Comparison of ENCODE assay signal across 16 cellular contexts in genomic region chr5:6686501-6686900, GRCh38. TPM values are rescaled to one million over a fixed set of nuclear protein-coding genes. Genes with fewer than 3 reads are reported as not detected.
DNase-seq lines count a peak whose midpoint lies in the region; ATAC-seq and TF ChIP-seq lines count a peak whose summit lies in the region.
"Had no signal": no experiment of that assay in that cellular context is flagged by ENCODE, and none has a peak within 500 bp of the region (broad histone marks: within the 10 kb centered on the region; RNA-seq: fewer than 3 reads in every experiment).

No MANE protein-coding gene starts in this region.

- H3K27ac Mint-ChIP-seq in Caco-2 (ENCODE audit: unreplicated experiment) (no peak overlapping the region), osteocyte (ENCODE audit: unreplicated experiment) (no peak overlapping the region)
- H3K27ac Mint-ChIP-seq: activated CD4-positive, alpha-beta T cell treated with anti-CD3 and anti-CD28 coated beads, Interleukin-2, amount 10 ng/mL, durations not matched to agents 7 days and 5 days; activated naive CD8-positive, alpha-beta T cell treated with anti-CD3 and anti-CD28 coated beads, Interleukin-2, amount 50 U/mL, for 24 hours; immature natural killer cell had no signal

- H3K27me3 Mint-ChIP-seq in Caco-2 (ENCODE audit: insufficient read depth, unreplicated experiment) (peaks cover 11% of the 10 kb centered on the region), osteocyte (ENCODE audit: unreplicated experiment) (peaks cover 14% of the 10 kb centered on the region)

- no peaks in the 10 kb centered on the region for H3K4me1 ChIP-seq in Caco-2
- no peaks in the 10 kb centered on the region for H3K4me1 ChIP-seq in HUES64 (ENCODE audit: insufficient read depth, low read length)
- no peaks in the 10 kb centered on the region for H3K4me1 ChIP-seq in hepatocyte (ENCODE audit: insufficient read depth)
- H3K4me1 ChIP-seq: left lung had no signal

- H3K4me3 ChIP-seq in Caco-2 (ENCODE audit: low read depth, low read length) (no peak overlapping the region), HUES64 (ENCODE audit: low read length) (peak overlapping the region; percentile 81; the same call in 1 of the 2 replicates), hepatocyte (no peak overlapping the region)

- no peak overlapping the region for H2AFZ ChIP-seq in hepatocyte

- no peaks in the 10 kb centered on the region for H3K79me2 ChIP-seq in hepatocyte

- H3K4me1 Mint-ChIP-seq in Caco-2 (ENCODE audit: low read depth, unreplicated experiment) (peaks cover 6% of the 10 kb centered on the region), osteocyte (ENCODE audit: unreplicated experiment) (peaks cover 12% of the 10 kb centered on the region)

- no peaks in the 10 kb centered on the region for H3K9me2 ChIP-seq in hepatocyte (replicated peaks; ENCODE audit: insufficient read depth)

- DNase-seq in Caco-2 (no peak), hepatocyte (ENCODE audit: low spot score) (no peak), osteocyte (ENCODE audit: extremely low spot score, unreplicated experiment) (no peak), inferior parietal cortex (ENCODE audit: extremely low spot score) (no peak), cerebellar cortex (ENCODE audit: low spot score) (no peak)
- DNase-seq: activated effector memory CD4-positive, alpha-beta T cell treated with Interleukin-2 at 50 U/mL for 16 hours; activated naive CD8-positive, alpha-beta T cell treated with anti-CD3 and anti-CD28 coated beads, Interleukin-2, amount 50 U/mL, for 24 hours; heart left ventricle; left lung; MM.1S; NCI-H146; NCI-H526 had no signal

- CTCF ChIA-PET in Caco-2 (lab: Charles Lee), result no interaction called here

- H4K20me1 ChIP-seq in hepatocyte (ENCODE audit: insufficient read depth, poor library complexity, severe bottlenecking), result no peaks in the 10 kb centered on the region

- H3K36me3 Mint-ChIP-seq in Caco-2 (ENCODE audit: insufficient read depth, unreplicated experiment), result no peaks in the 10 kb centered on the region
- H3K36me3 Mint-ChIP-seq in osteocyte (ENCODE audit: unreplicated experiment), result no peaks in the 10 kb centered on the region
- H3K36me3 Mint-ChIP-seq: immature natural killer cell had no signal

- POLR2A ChIA-PET in Caco-2 (lab: Charles Lee), result no interaction called here

- H3K4me3 Mint-ChIP-seq in Caco-2 (ENCODE audit: unreplicated experiment) (peak overlapping the region; percentile 50), osteocyte (ENCODE audit: unreplicated experiment) (peak overlapping the region; percentile 69)
- H3K4me3 Mint-ChIP-seq: activated CD4-positive, alpha-beta T cell treated with anti-CD3 and anti-CD28 coated beads, Interleukin-2, amount 10 ng/mL, durations not matched to agents 7 days and 5 days; activated naive CD8-positive, alpha-beta T cell treated with anti-CD3 and anti-CD28 coated beads, Interleukin-2, amount 50 U/mL, for 24 hours had no signal

- H3K9me3 Mint-ChIP-seq in Caco-2 (ENCODE audit: unreplicated experiment) (no peaks in the 10 kb centered on the region), osteocyte (ENCODE audit: unreplicated experiment) (no peaks in the 10 kb centered on the region)
- H3K9me3 Mint-ChIP-seq: activated CD4-positive, alpha-beta T cell treated with anti-CD3 and anti-CD28 coated beads, Interleukin-2, amount 10 ng/mL, durations not matched to agents 7 days and 5 days had no signal

- no peak overlapping the region for H3K27ac ChIP-seq in HUES64 (ENCODE audit: low read depth, low read length)
- no peak overlapping the region for H3K27ac ChIP-seq in hepatocyte
- H3K27ac ChIP-seq: heart left ventricle, left lung had no signal

- 51% methylated on average over 6 of the region's 6 CpGs for WGBS in HUES64
- WGBS in hepatocyte (ENCODE audit: low lambda C conversion rate, missing lambda C conversion rate), result 52% methylated on average over 6 of the region's 6 CpGs

- no peaks in the 10 kb centered on the region for H3K9me3 ChIP-seq in Caco-2
- no peaks in the 10 kb centered on the region for H3K9me3 ChIP-seq in HUES64 (ENCODE audit: insufficient read depth, low read depth, low read length)
- no peaks in the 10 kb centered on the region for H3K9me3 ChIP-seq in hepatocyte (ENCODE audit: low read depth)
- H3K9me3 ChIP-seq: heart left ventricle, left lung had no signal

- H3K9ac ChIP-seq in HUES64 (ENCODE audit: low read depth, low read length), result no peak overlapping the region

- BruUV-seq in Caco-2 (replicated peaks; lab: Mats Ljungman, UMichigan), result no TSS peak

- ATAC-seq in HG03196 (IDR thresholded peaks at IDR 0.05; ENCODE audit: unreplicated experiment), result no peak
- ATAC-seq: activated naive CD8-positive, alpha-beta T cell treated with anti-CD3 and anti-CD28 coated beads, Interleukin-2, amount 50 U/mL, for 24 hours had no signal

- H3K4me2 ChIP-seq in hepatocyte, result peak overlapping the region; percentile 77

- H3K36me3 ChIP-seq in Caco-2 (ENCODE audit: control insufficient read depth, insufficient read depth, low read length) (no peaks in the 10 kb centered on the region), HUES64 (ENCODE audit: insufficient read depth, low read length) (no peaks in the 10 kb centered on the region), hepatocyte (replicated peaks; ENCODE audit: insufficient read depth, low read depth) (no peaks in the 10 kb centered on the region)
- H3K36me3 ChIP-seq: heart left ventricle, left lung had no signal

- H3K27me3 ChIP-seq in Caco-2 (replicated peaks; ENCODE audit: control insufficient read depth, insufficient read depth, low read length) (no peaks in the 10 kb centered on the region), HUES64 (ENCODE audit: insufficient read depth, low read length) (peaks cover 24% of the 10 kb centered on the region), hepatocyte (peaks cover 3% of the 10 kb centered on the region)

- intact Hi-C loops in Caco-2 (cut with micrococcal nuclease; ENCODE audit: unreplicated experiment), result no loop called here

- TF ChIP-seq CTCF in Caco-2 (IDR thresholded peaks at IDR 0.05; ENCODE audit: insufficient read depth in 1 of 2, low read depth in 1 of 2, low read length in 1 of 2, severe bottlenecking in 1 of 2, unreplicated experiment in 1 of 2) (no peak), hepatocyte (IDR thresholded peaks at IDR 0.05; ENCODE audit: poor library complexity) (no peak), osteocyte (IDR thresholded peaks at IDR 0.05) (no peak)

RNA-seq across cellular contexts. Expression of gene TENT4A, which starts 26.7 kb away (rescaled TPM):
- total RNA-seq in Caco-2 (2022) (32.3 and 36.7 TPM in 2 replicates), hepatocyte (8.7 and 14.1 TPM in 2 replicates), osteocyte (21.3 and 21.6 TPM in 2 replicates)
- polyA plus RNA-seq in HUES64 (2013, experiment 1 of 2), result 12.8 TPM
- 14.6 TPM for polyA plus RNA-seq in HUES64 (2013, experiment 2 of 2)
- polyA plus RNA-seq in hepatocyte, result 6.8 and 7.3 TPM in 2 replicates

RNA-seq across cellular contexts. Expression of gene SRD5A1, which starts 53.3 kb away (rescaled TPM):
- total RNA-seq in Caco-2 (2022) (19.4 and 22.0 TPM in 2 replicates), hepatocyte (12.1 and 19.9 TPM in 2 replicates), osteocyte (25.0 and 28.5 TPM in 2 replicates)
- polyA plus RNA-seq in HUES64 (2013, experiment 1 of 2), result 17.1 TPM
- 18.0 TPM for polyA plus RNA-seq in HUES64 (2013, experiment 2 of 2)
- polyA plus RNA-seq in hepatocyte, result 6.7 and 8.6 TPM in 2 replicates

RNA-seq across cellular contexts. Expression of gene NSUN2, which starts 53.7 kb away (rescaled TPM):
- total RNA-seq in Caco-2 (2022) (93.8 and 105 TPM in 2 replicates), hepatocyte (31.4 and 34.8 TPM in 2 replicates), osteocyte (48.7 and 50.1 TPM in 2 replicates)
- polyA plus RNA-seq in HUES64 (2013, experiment 1 of 2), result 69.3 TPM
- polyA plus RNA-seq in HUES64 (2013, experiment 2 of 2), result 57.9 TPM
- 40.9 and 43.0 TPM in 2 replicates for polyA plus RNA-seq in hepatocyte
